ENCODE assay signal across 20 cellular contexts in genomic region chr3:157794771-157795170, GRCh38.
A peak's percentile ranks its signal among the peaks of the same experiment; 100 is the strongest.
DNase-seq lines count a peak whose midpoint lies in the region; ATAC-seq and TF ChIP-seq lines count a peak whose summit lies in the region.
"Had no signal": no experiment of that assay in that cellular context is flagged by ENCODE, and none has a peak within 500 bp of the region (broad histone marks: within the 10 kb centered on the region; RNA-seq: fewer than 3 reads in every experiment).

No MANE protein-coding gene starts in this region.

- TF ChIP-seq CTCF in fibroblast of the aortic adventitia (IDR thresholded peaks at IDR 0.05; ENCODE audit: insufficient read depth, low read length) = no peak

- no peaks in the 10 kb centered on the region for H3K27me3 Mint-ChIP-seq in activated CD4-positive, alpha-beta T cell treated with anti-CD3 and anti-CD28 coated beads, Interleukin-2, amount 10 ng/mL, durations not matched to agents 7 days and 5 days

- no peak for ATAC-seq in HG03457 (IDR thresholded peaks at IDR 0.05; ENCODE audit: unreplicated experiment)
- ATAC-seq: activated T-cell treated with anti-CD3 and anti-CD28 coated beads, Interleukin-2, amount 50 U/mL, for 72 hours had no signal

- H3K4me3 ChIP-seq in ACC112 (ENCODE audit: low read depth, low read length) (no peak overlapping the region), fibroblast of the aortic adventitia (ENCODE audit: low read depth, low read length) (no peak overlapping the region)
- H3K4me3 ChIP-seq: hepatocyte, SK-N-MC, vagina had no signal

- H3K27me3 ChIP-seq in ACC112 (ENCODE audit: insufficient read depth, low read length) = no peaks in the 10 kb centered on the region
- H3K27me3 ChIP-seq: hepatocyte, vagina had no signal

- no peak overlapping the region for H3K27ac Mint-ChIP-seq in activated CD4-positive, alpha-beta T cell treated with anti-CD3 and anti-CD28 coated beads, Interleukin-2, amount 10 ng/mL, durations not matched to agents 7 days and 5 days
- H3K27ac Mint-ChIP-seq: activated T-cell treated with anti-CD3 and anti-CD28 coated beads, Interleukin-2, amount 50 U/mL, for 72 hours; H9 had no signal

- no peaks in the 10 kb centered on the region for H3K36me3 ChIP-seq in ACC112 (ENCODE audit: insufficient read depth, low read length)
- H3K36me3 ChIP-seq: vagina had no signal

- CTCF ChIA-PET in activated CD4-positive, alpha-beta T cell treated with anti-CD3 and anti-CD28 coated beads, Interleukin-2, amount 10 ng/mL, durations not matched to agents 7 days and 5 days (lab: Charles Lee) = no interaction called here

- no peak overlapping the region for H3K4me3 Mint-ChIP-seq in activated CD4-positive, alpha-beta T cell treated with anti-CD3 and anti-CD28 coated beads, Interleukin-2, amount 10 ng/mL, durations not matched to agents 7 days and 5 days
- H3K4me3 Mint-ChIP-seq: activated T-cell treated with anti-CD3 and anti-CD28 coated beads, Interleukin-2, amount 50 U/mL, for 72 hours; H9 had no signal

- H3K79me2 ChIP-seq in ACC112 (ENCODE audit: control insufficient read depth, insufficient read depth, low read length, unreplicated experiment) = no peaks in the 10 kb centered on the region
- H3K79me2 ChIP-seq: hepatocyte had no signal

- no peaks in the 10 kb centered on the region for H3K36me3 Mint-ChIP-seq in activated CD4-positive, alpha-beta T cell treated with anti-CD3 and anti-CD28 coated beads, Interleukin-2, amount 10 ng/mL, durations not matched to agents 7 days and 5 days (ENCODE audit: low read depth)

- POLR2A ChIA-PET in activated CD4-positive, alpha-beta T cell treated with anti-CD3 and anti-CD28 coated beads, Interleukin-2, amount 10 ng/mL, durations not matched to agents 7 days and 5 days (lab: Charles Lee) = no interaction called here

- peak overlapping the region; percentile 30 for H2AFZ ChIP-seq in ACC112 (ENCODE audit: low read length, unreplicated experiment)
- H2AFZ ChIP-seq: hepatocyte had no signal

- peaks cover 12% of the 10 kb centered on the region for H3K4me1 ChIP-seq in ACC112 (ENCODE audit: control insufficient read depth, insufficient read depth, low read length, unreplicated experiment)
- H3K4me1 ChIP-seq: vagina had no signal

- no peak overlapping the region for H3K27ac ChIP-seq in ACC112 (ENCODE audit: low read depth, low read length)
- H3K27ac ChIP-seq: hepatocyte, SK-N-MC, vagina had no signal

- H3K4me1 Mint-ChIP-seq in activated CD4-positive, alpha-beta T cell treated with anti-CD3 and anti-CD28 coated beads, Interleukin-2, amount 10 ng/mL, durations not matched to agents 7 days and 5 days = no peaks in the 10 kb centered on the region
- H3K4me1 Mint-ChIP-seq: H9 had no signal

- H3K9me3 Mint-ChIP-seq in activated CD4-positive, alpha-beta T cell treated with anti-CD3 and anti-CD28 coated beads, Interleukin-2, amount 10 ng/mL, durations not matched to agents 7 days and 5 days = peaks cover 11% of the 10 kb centered on the region

- DNase-seq in H4 (ENCODE audit: low spot score) (peak; percentile 41), amniotic epithelial cell (ENCODE audit: low read depth) (peak; percentile 15), fibroblast of the aortic adventitia (ENCODE audit: low read depth) (peak; percentile 63), NCI-H2029 treated with DMSO at 0.1 percent for 48 hours (lab: John Stamatoyannopoulos, UW) (no peak), kidney glomerular epithelial cell (lab: John Stamatoyannopoulos, UW) (no peak)
- DNase-seq in activated CD4-positive, alpha-beta T cell treated with anti-CD3 and anti-CD28 coated beads, Interleukin-2, amount 10 ng/mL, durations not matched to agents 7 days and 5 days = no peak
- DNase-seq: ACHN; activated CD4-positive, alpha-beta T cell treated with anti-CD3 and anti-CD28 coated beads, Interleukin-2, amount 50 U/mL, for 48 hours; activated T-cell treated with anti-CD3 and anti-CD28 coated beads, Interleukin-2, amount 50 U/mL, for 72 hours; GDM1; H9; midbrain; NCI-H2081 treated with DMSO at 0.1 percent for 48 hours; NCI-H524; retina had no signal

Comparison
In these comparisons a context has a peak if more than half of its experiments do, and no peak if none do; other contexts are left out.
1. DNase-seq: peak in H4 (single experiment), amniotic epithelial cell (single experiment) and fibroblast of the aortic adventitia (single experiment); none in NCI-H2029 treated with DMSO at 0.1 percent for 48 hours (single experiment), activated CD4-positive, alpha-beta T cell treated with anti-CD3 and anti-CD28 coated beads, Interleukin-2, amount 10 ng/mL, durations not matched to agents 7 days and 5 days (single experiment) and kidney glomerular epithelial cell (single experiment).